14 cellular contexts compared by ENCODE assay signal in genomic region chr22:39504071-39504470, GRCh38. TPM values are rescaled to one million over a fixed set of nuclear protein-coding genes. Genes with fewer than 3 reads are reported as not detected.
A peak's percentile ranks its signal among the peaks of the same experiment; 100 is the strongest.
DNase-seq lines count a peak whose midpoint lies in the region; ATAC-seq and TF ChIP-seq lines count a peak whose summit lies in the region.
"Had no signal": no experiment of that assay in that cellular context is flagged by ENCODE, and none has a peak within 500 bp of the region (broad histone marks: within the 10 kb centered on the region; RNA-seq: fewer than 3 reads in every experiment).

No MANE protein-coding gene starts in this region.

- H3K36me3 Mint-ChIP-seq in activated naive CD4-positive, alpha-beta T cell treated with anti-CD3 and anti-CD28 coated beads for 36 hours (ENCODE audit: low read depth): peaks cover 37% of the 10 kb centered on the region
- peaks cover 44% of the 10 kb centered on the region for H3K36me3 Mint-ChIP-seq in effector memory CD8-positive, alpha-beta T cell (ENCODE audit: insufficient read depth)
- H3K36me3 Mint-ChIP-seq in stimulated activated effector memory CD8-positive, alpha-beta T cell treated with anti-CD3 and anti-CD28 coated beads, Interleukin-12 subunit alpha, Interleukin-12 subunit beta, amount 100 ng/mL, for 72 hours: peaks cover 59% of the 10 kb centered on the region

- no peak for DNase-seq in activated naive CD4-positive, alpha-beta T cell treated with anti-CD3 and anti-CD28 coated beads for 36 hours
- DNase-seq in activated naive CD4-positive, alpha-beta T cell treated with anti-CD3 and anti-CD28 coated beads, Interleukin-2, amount 50 U/mL, for 16 hours: no peak
- DNase-seq in OCI-LY7 (ENCODE audit: low spot score) (no peak), SKM-1 treated with dmso at 0.1 percent for 144 hours (lab: John Stamatoyannopoulos, UW; ENCODE audit: unreplicated experiment) (no peak), COR-L47 (lab: John Stamatoyannopoulos, UW) (no peak)
- no peak for DNase-seq in effector memory CD8-positive, alpha-beta T cell
- DNase-seq in stimulated activated effector memory CD8-positive, alpha-beta T cell treated with anti-CD3 and anti-CD28 coated beads, Interleukin-12 subunit alpha, Interleukin-12 subunit beta, amount 100 ng/mL, for 72 hours (ENCODE audit: low spot score in 2 of 2): no peak
- DNase-seq: activated effector memory CD4-positive, alpha-beta T cell treated with anti-CD3 and anti-CD28 coated beads, Interleukin-2, amount 50 U/mL, for 16 hours; GF-D8; NCI-H2227 treated with DMSO at 0.1 percent for 48 hours had no signal

- POLR2A ChIA-PET in OCI-LY7 (lab: Charles Lee): interaction anchor here (0.8 kb wide), 1 partner anchor 13 kb away, joined by 3 read pairs; no protein-coding TSS in a partner anchor

- intact Hi-C loops in activated naive CD4-positive, alpha-beta T cell treated with anti-CD3 and anti-CD28 coated beads for 36 hours (cut with micrococcal nuclease): loop anchor here (10.0 kb wide), 1 partner anchor 809 kb away; no protein-coding TSS in a partner anchor
- intact Hi-C loops in OCI-LY7 (cut with micrococcal nuclease; ENCODE audit: unreplicated experiment): no loop called here

- no peak for ATAC-seq in effector memory CD8-positive, alpha-beta T cell (replicated peaks)
- ATAC-seq in stimulated activated effector memory CD8-positive, alpha-beta T cell treated with anti-CD3 and anti-CD28 coated beads, Interleukin-12 subunit alpha, Interleukin-12 subunit beta, amount 100 ng/mL, for 72 hours: no peak
- no peak for ATAC-seq in HG03469 (IDR thresholded peaks at IDR 0.05; ENCODE audit: unreplicated experiment)

- H3K9me3 ChIP-seq in OCI-LY7 (ENCODE audit: low read length): no peaks in the 10 kb centered on the region
- H3K9me3 ChIP-seq: neutrophil had no signal

- H3K27ac Mint-ChIP-seq in activated naive CD4-positive, alpha-beta T cell treated with anti-CD3 and anti-CD28 coated beads for 36 hours: no peak overlapping the region
- peak overlapping the region in 1 of 2 donors; percentile 30 for H3K27ac Mint-ChIP-seq in effector memory CD8-positive, alpha-beta T cell
- no peak overlapping the region for H3K27ac Mint-ChIP-seq in stimulated activated effector memory CD8-positive, alpha-beta T cell treated with anti-CD3 and anti-CD28 coated beads, Interleukin-12 subunit alpha, Interleukin-12 subunit beta, amount 100 ng/mL, for 72 hours

- H3K4me3 ChIP-seq in OCI-LY7 (ENCODE audit: low read depth, low read length, poor library complexity, severe bottlenecking): peak overlapping the region; percentile 87

- no peak overlapping the region for H2AFZ ChIP-seq in OCI-LY7 (ENCODE audit: low read length)

- H3K9me3 Mint-ChIP-seq in activated naive CD4-positive, alpha-beta T cell treated with anti-CD3 and anti-CD28 coated beads for 36 hours: no peaks in the 10 kb centered on the region
- no peaks in the 10 kb centered on the region for H3K9me3 Mint-ChIP-seq in effector memory CD8-positive, alpha-beta T cell
- H3K9me3 Mint-ChIP-seq in stimulated activated effector memory CD8-positive, alpha-beta T cell treated with anti-CD3 and anti-CD28 coated beads, Interleukin-12 subunit alpha, Interleukin-12 subunit beta, amount 100 ng/mL, for 72 hours: no peaks in the 10 kb centered on the region

- peaks cover 20% of the 10 kb centered on the region for H4K20me1 ChIP-seq in OCI-LY7 (ENCODE audit: insufficient read depth, low read length)

- no TSS peak for BruUV-seq in OCI-LY7 (replicated peaks; lab: Mats Ljungman, UMichigan)

- peaks cover 53% of the 10 kb centered on the region for H3K79me2 ChIP-seq in OCI-LY7 (ENCODE audit: insufficient read depth, low read depth, low read length)

- H3K36me3 ChIP-seq in OCI-LY7 (ENCODE audit: insufficient read depth, low read length): peaks cover 61% of the 10 kb centered on the region

- CTCF ChIA-PET in activated naive CD4-positive, alpha-beta T cell treated with anti-CD3 and anti-CD28 coated beads for 36 hours (lab: Charles Lee): interaction anchor here (1.0 to 1.4 kb wide), 3 partner anchors 11 to 13 kb away, joined by 3 read pairs; no protein-coding TSS in a partner anchor
- CTCF ChIA-PET in OCI-LY7 (lab: Charles Lee; ENCODE audit: unreplicated experiment): no interaction called here

- no peaks in the 10 kb centered on the region for H3K9me2 ChIP-seq in OCI-LY7 (ENCODE audit: insufficient read depth, low read length)

- peak overlapping the region; percentile 45 for H3K27ac ChIP-seq in OCI-LY7 (ENCODE audit: low read depth, low read length, poor library complexity, severe bottlenecking)

- H3K4me3 Mint-ChIP-seq in activated naive CD4-positive, alpha-beta T cell treated with anti-CD3 and anti-CD28 coated beads for 36 hours: peak overlapping the region; percentile 16
- H3K4me3 Mint-ChIP-seq in effector memory CD8-positive, alpha-beta T cell: peak overlapping the region; percentile 78 to 85
- H3K4me3 Mint-ChIP-seq in stimulated activated effector memory CD8-positive, alpha-beta T cell treated with anti-CD3 and anti-CD28 coated beads, Interleukin-12 subunit alpha, Interleukin-12 subunit beta, amount 100 ng/mL, for 72 hours: peak overlapping the region; percentile 85

- peaks cover 41% of the 10 kb centered on the region for H3K4me1 Mint-ChIP-seq in activated naive CD4-positive, alpha-beta T cell treated with anti-CD3 and anti-CD28 coated beads for 36 hours (ENCODE audit: low read depth)
- H3K4me1 Mint-ChIP-seq in effector memory CD8-positive, alpha-beta T cell (ENCODE audit: low read depth in 2 of 2): peaks cover 33 to 50% of the 10 kb centered on the region in 2 donors
- peaks cover 62% of the 10 kb centered on the region for H3K4me1 Mint-ChIP-seq in stimulated activated effector memory CD8-positive, alpha-beta T cell treated with anti-CD3 and anti-CD28 coated beads, Interleukin-12 subunit alpha, Interleukin-12 subunit beta, amount 100 ng/mL, for 72 hours

- peak overlapping the region; percentile 87 for H3K4me2 ChIP-seq in OCI-LY7 (ENCODE audit: low read length)

- peaks cover 20% of the 10 kb centered on the region for H3K4me1 ChIP-seq in OCI-LY7 (ENCODE audit: insufficient read depth, low read length, poor library complexity, severe bottlenecking)

- TF ChIP-seq CTCF in OCI-LY7 (conservative IDR thresholded peaks at IDR 0.05; ENCODE audit: low read length): no peak

- no peaks in the 10 kb centered on the region for H3K27me3 Mint-ChIP-seq in activated naive CD4-positive, alpha-beta T cell treated with anti-CD3 and anti-CD28 coated beads for 36 hours (ENCODE audit: low read depth)
- no peaks in the 10 kb centered on the region for H3K27me3 Mint-ChIP-seq in effector memory CD8-positive, alpha-beta T cell

RNA-seq across cellular contexts. Expression of gene MIEF1, which starts 2.0 kb away (rescaled TPM):
- 10 to 100 TPM; 33.3 to 35.1 TPM for total RNA-seq in activated naive CD4-positive, alpha-beta T cell treated with anti-CD3 and anti-CD28 coated beads for 36 hours
- 32.5 and 34.1 TPM in 2 replicates for total RNA-seq in OCI-LY7 (2014; rRNA removed; shearing (Covaris generic))
- total RNA-seq in OCI-LY7 (2022): 51.9 and 55.0 TPM in 2 replicates

RNA-seq across cellular contexts. Expression of gene ATF4, which starts 16.3 kb away (rescaled TPM):
- total RNA-seq in activated naive CD4-positive, alpha-beta T cell treated with anti-CD3 and anti-CD28 coated beads for 36 hours: 100 to 1,000 TPM; 589 to 609 TPM
- total RNA-seq in OCI-LY7 (2014; rRNA removed; shearing (Covaris generic)): 716 and 720 TPM in 2 replicates
- 732 and 779 TPM in 2 replicates for total RNA-seq in OCI-LY7 (2022)

RNA-seq across cellular contexts. Expression of gene RPS19BP1, which starts 28.5 kb away (rescaled TPM):
- total RNA-seq in activated naive CD4-positive, alpha-beta T cell treated with anti-CD3 and anti-CD28 coated beads for 36 hours: 10 to 100 TPM; 52.0 to 56.2 TPM
- 148 and 185 TPM in 2 replicates for total RNA-seq in OCI-LY7 (2014; rRNA removed; shearing (Covaris generic))
- 78.6 and 88.1 TPM in 2 replicates for total RNA-seq in OCI-LY7 (2022)

RNA-seq across cellular contexts. Expression of gene MGAT3, which starts 47.3 kb away (rescaled TPM):
- total RNA-seq in activated naive CD4-positive, alpha-beta T cell treated with anti-CD3 and anti-CD28 coated beads for 36 hours: under 1 TPM; 0.40 to 0.62 TPM
- total RNA-seq in OCI-LY7 (2014; rRNA removed; shearing (Covaris generic)): 15.4 and 16.3 TPM in 2 replicates
- total RNA-seq in OCI-LY7 (2022): 34.1 and 44.3 TPM in 2 replicates
- total RNA-seq: dermis microvascular lymphatic vessel endothelial cell, LHCN-M2 had no signal

Comparison
In these comparisons a context has a peak if more than half of its experiments do, and no peak if none do; other contexts are left out.
1. H3K4me3 Mint-ChIP-seq: peak in every context shown above with its lines; median percentile 85 in stimulated activated effector memory CD8-positive, alpha-beta T cell treated with anti-CD3 and anti-CD28 coated beads, Interleukin-12 subunit alpha, Interleukin-12 subunit beta, amount 100 ng/mL, for 72 hours; 82 in effector memory CD8-positive, alpha-beta T cell; 16 in activated naive CD4-positive, alpha-beta T cell treated with anti-CD3 and anti-CD28 coated beads for 36 hours.